Comparison of ENCODE assay signal across 8 cellular contexts in genomic region chr14:91508105-91508504, GRCh38. TPM values are rescaled to one million over a fixed set of nuclear protein-coding genes. Genes with fewer than 3 reads are reported as not detected.
DNase-seq lines count a peak whose midpoint lies in the region; ATAC-seq and TF ChIP-seq lines count a peak whose summit lies in the region.

No MANE protein-coding gene starts in this region.

- in situ Hi-C loops in HAP-1 (cut with MboI; ENCODE audit: low sequenced_read_pairs) = no loop called here

- H3K4me3 ChIP-seq in HAP-1 = peak overlapping the region; percentile 100
- peak overlapping the region; percentile 93 for H3K4me3 ChIP-seq in right cardiac atrium (ENCODE audit: low read length)
- H3K4me3 ChIP-seq in spleen = peak overlapping the region; percentile 84 to 99 (median 95)

- peaks cover 42% of the 10 kb centered on the region for H3K36me3 Mint-ChIP-seq in WTC11

- CTCF ChIA-PET in WTC11 (lab: Charles Lee) = no interaction called here

- H3K4me3 Mint-ChIP-seq in WTC11 = peak overlapping the region; percentile 96

- WGBS in right cardiac atrium = 7% methylated on average over 2 of the region's 2 CpGs
- 11 to 30% (median 22%) methylated on average over 2 of the region's 2 CpGs for WGBS in spleen, 5 donors

- H3K27me3 Mint-ChIP-seq in WTC11 (ENCODE audit: low read depth) = no peaks in the 10 kb centered on the region; the same call in 1 of the 2 replicates

- H3K4me1 Mint-ChIP-seq in WTC11 = peaks cover 20% of the 10 kb centered on the region

- POLR2A ChIA-PET in WTC11 (lab: Charles Lee) = no interaction called here

- ATAC-seq in WTC11 (no peak), right cardiac atrium (no peak), HG02610 (IDR thresholded peaks at IDR 0.05; ENCODE audit: unreplicated experiment) (no peak), HG03196 (IDR thresholded peaks at IDR 0.05; ENCODE audit: unreplicated experiment) (no peak), HG02970 (IDR thresholded peaks at IDR 0.05; ENCODE audit: low FRiP score, unreplicated experiment) (no peak)

- TF ChIP-seq CTCF in WTC11 (IDR thresholded peaks at IDR 0.05) (no peak), spleen (IDR thresholded peaks at IDR 0.05 in 8 of 11, conservative IDR thresholded peaks at IDR 0.05 in 3 of 11) (no peak)

- no peaks in the 10 kb centered on the region for H3K9me3 Mint-ChIP-seq in WTC11

- no peaks in the 10 kb centered on the region for H3K27me3 ChIP-seq in HAP-1 (ENCODE audit: low read depth)
- H3K27me3 ChIP-seq in right cardiac atrium (ENCODE audit: control insufficient read depth, insufficient read depth) = no peaks in the 10 kb centered on the region
- no peaks in the 10 kb centered on the region for H3K27me3 ChIP-seq in spleen (replicated peaks in 1 of 7)

- H3K4me1 ChIP-seq in HAP-1 (peaks cover 10% of the 10 kb centered on the region; the same call in 1 of the 2 replicates), right cardiac atrium (ENCODE audit: control insufficient read depth, insufficient read depth, low read length) (peaks cover 4% of the 10 kb centered on the region), spleen (peaks cover 39 to 71% (median 62%) of the 10 kb centered on the region in 6 donors)

- H3K36me3 ChIP-seq in HAP-1 (replicated peaks) = peaks cover 50% of the 10 kb centered on the region
- peaks cover 0 to 37% (median 4%) of the 10 kb centered on the region in 6 donors for H3K36me3 ChIP-seq in spleen

- H3K27ac ChIP-seq in right cardiac atrium (ENCODE audit: low read length) = no peak overlapping the region
- H3K27ac ChIP-seq in spleen = peak overlapping the region in 5 of 8 donors; percentile 16 to 100 (median 99)

- DNase-seq in HAP-1 (ENCODE audit: low spot score in 2 of 2) (no peak), WTC11 (ENCODE audit: low spot score) (no peak), right cardiac atrium (no peak), spleen (no peak), SKM-1 (lab: John Stamatoyannopoulos, UW; ENCODE audit: unreplicated experiment) (no peak)

- TF ChIP-seq POLR2A in spleen (IDR thresholded peaks at IDR 0.05) = no peak

- peak overlapping the region; percentile 97; the same call in 1 of the 2 replicates for H3K27ac Mint-ChIP-seq in WTC11

- H3K9me3 ChIP-seq in HAP-1 (no peaks in the 10 kb centered on the region), right cardiac atrium (ENCODE audit: control insufficient read depth, low read length) (no peaks in the 10 kb centered on the region), spleen (no peaks in the 10 kb centered on the region)

- intact Hi-C loops in right cardiac atrium (cut with DNase I) = no loop called here
- intact Hi-C loops in spleen (cut with DNase I; ENCODE audit: low total_unique reads) = no loop called here

TF ChIP-seq in WTC11, 78 proteins besides CTCF, POLR2A, EP300 and RAD21:
- TF ChIP-seq OVOL2 (CRISPR knock-in tag; IDR thresholded peaks at IDR 0.05; ENCODE audit: borderline replicate concordance) (no peak), CREM (CRISPR knock-in tag; IDR thresholded peaks at IDR 0.05) (no peak), E2F1 (CRISPR knock-in tag; IDR thresholded peaks at IDR 0.05) (no peak), TP53 (CRISPR knock-in tag; IDR thresholded peaks at IDR 0.05) (no peak), MLX (CRISPR knock-in tag; IDR thresholded peaks at IDR 0.05) (no peak), ATF3 (CRISPR knock-in tag; conservative IDR thresholded peaks at IDR 0.05) (no peak)

RNA-seq across cellular contexts. Expression of gene PPP4R3A, which starts 2.0 kb away (rescaled TPM):
- total RNA-seq in WTC11 (2021) = 102 to 124 TPM (median 105 TPM) in 3 replicates
- total RNA-seq in right cardiac atrium = 10 to 100 TPM; 44.7 to 48.0 (median 47.1) TPM
- 42.4 TPM for polyA plus RNA-seq in right cardiac atrium
- total RNA-seq in spleen = 100 to 1,000 TPM in 6 of 7 donors, 10 to 100 TPM in 1; 90.5 to 119 (median 109) TPM
- polyA plus RNA-seq in spleen = 10 to 100 TPM; 53.9 to 76.5 (median 56.2) TPM
